ENCODE assay signal across 17 cellular contexts in the genomic region with DNA sequence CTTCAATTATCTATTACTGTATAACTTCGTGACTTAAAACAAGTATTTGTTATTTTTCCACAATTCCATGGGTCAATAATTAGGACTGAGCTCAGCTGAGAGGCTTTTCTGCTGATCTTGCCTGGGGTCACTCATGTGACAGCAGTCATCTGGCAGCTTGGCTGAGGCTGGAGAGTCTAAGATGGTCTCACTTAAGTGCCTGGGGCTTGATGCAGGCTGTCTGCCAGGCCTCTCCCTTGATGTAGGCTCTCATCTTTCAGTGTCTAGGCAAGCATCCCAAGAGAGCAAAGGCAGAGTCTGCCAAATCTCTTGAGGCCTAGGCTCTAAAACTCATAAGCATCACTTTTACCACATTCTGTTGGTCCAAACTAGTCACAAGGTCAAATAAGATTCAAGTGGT.
"Had no signal": no experiment of that assay in that cellular context is flagged by ENCODE, and none has a peak within 500 bp of the region (broad histone marks: within the 10 kb centered on the region; RNA-seq: fewer than 3 reads in every experiment).

No MANE protein-coding gene starts in this region.

- H3K36me3 ChIP-seq: left ventricle myocardium inferior, pancreas, tibial nerve, uterus had no signal

- H3K27ac ChIP-seq: dorsolateral prefrontal cortex, left ventricle myocardium inferior, pancreas, tibial nerve, uterus had no signal

- H3K9me3 ChIP-seq: left ventricle myocardium inferior, pancreas, tibial nerve, uterus had no signal

- H3K4me1 ChIP-seq: left ventricle myocardium inferior, pancreas, uterus had no signal

- FAIRE-seq: pancreas had no signal

- ATAC-seq: activated CD8-positive, alpha-beta T cell treated with anti-CD3 and anti-CD28 coated beads, Interleukin-2, amount 10 ng/mL, durations not matched to agents 7 days and 5 days; activated naive CD4-positive, alpha-beta T cell treated with anti-CD3 and anti-CD28 coated beads, Interleukin-2, amount 50 U/mL, for 72 hours; naive thymus-derived CD8-positive, alpha-beta T cell; pancreas; stimulated activated naive B cell treated with anti-CD40 and anti-IgM and Interleukin-4, amounts not matched to agents 10 μg/mL and 1 μg/mL and 100 μg/mL, for 72 hours had no signal

- H3K4me3 ChIP-seq: dorsolateral prefrontal cortex, left ventricle myocardium inferior, pancreas, tibial nerve, uterus had no signal

- DNase-seq: activated B cell treated with CpG ODN at 0.5 μM for 24 hours; activated CD4-positive, alpha-beta T cell treated with anti-CD3 and anti-CD28 coated beads for 48 hours; activated CD8-positive, alpha-beta memory T cell treated with anti-CD3 and anti-CD28 coated beads, Interleukin-2, amount 50 U/mL, for 4 hours; activated CD8-positive, alpha-beta T cell treated with anti-CD3 and anti-CD28 coated beads, Interleukin-2, amount 10 ng/mL, durations not matched to agents 7 days and 5 days; activated gamma-delta T cell; activated T-cell treated with anti-CD3 and anti-CD28 coated beads, Interleukin-2, amount 50 U/mL, for 48 hours; dorsolateral prefrontal cortex; erythroblast; hypothalamus; left ventricle myocardium inferior; naive thymus-derived CD8-positive, alpha-beta T cell; pancreas; stimulated activated CD4-positive, alpha-beta T cell treated with anti-CD3 and anti-CD28 coated beads, Interleukin-2, amount 100 ng/mL, for 48 hours; stimulated activated naive B cell treated with anti-CD40 and anti-IgM and Interleukin-4, amounts not matched to agents 10 μg/mL and 1 μg/mL and 100 μg/mL, for 72 hours; uterus had no signal

- H3K27me3 ChIP-seq: pancreas, tibial nerve, uterus had no signal
